In genomic region chr5:36241636-36242533, GRCh38 we compare ENCODE assay signal across 8 cellular contexts. TPM values are rescaled to one million over a fixed set of nuclear protein-coding genes. Genes with fewer than 3 reads are reported as not detected.
DNase-seq lines count a peak whose midpoint lies in the region; ATAC-seq and TF ChIP-seq lines count a peak whose summit lies in the region.

NADK2 (minus strand) TSS chr5:36241925; CDS start chr5:36241798, 127 bp downstream.

- WGBS in SK-N-SH (ENCODE audit: low lambda C conversion rate), result under 1% methylated on average over 28 of the region's 99 CpGs

- H3K27me3 ChIP-seq in SK-N-SH (ENCODE audit: insufficient read depth), result no peaks in the 10 kb centered on the region

- peak within 1 kb of the TSS; percentile 87 to 89 for H3K4me3 ChIP-seq in SK-N-SH (ENCODE audit: low read depth in 2 of 2, low read length in 1 of 2)

- no peaks in the 10 kb centered on the region for H4K20me1 ChIP-seq in SK-N-SH (ENCODE audit: insufficient read depth)

- peak; percentile 86 for ATAC-seq in HG02588 (IDR thresholded peaks at IDR 0.05; ENCODE audit: unreplicated experiment)

- no peaks in the 10 kb centered on the region for H3K36me3 ChIP-seq in SK-N-SH (replicated peaks in 1 of 2; ENCODE audit: control insufficient read depth in 1 of 2, insufficient read depth in 2 of 2, low read length in 1 of 2)

- H3K9me2 ChIP-seq in SK-N-SH, result no peaks in the 10 kb centered on the region

- DNase-seq in GM10266 (ENCODE audit: extremely low spot score) (peak; percentile 96), NCI-H1048 (lab: John Stamatoyannopoulos, UW) (peak; percentile 79), SK-N-SH (peak; percentile 92), germinal center (ENCODE audit: low spot score) (peak; percentile 97), non-pigmented ciliary epithelial cell (ENCODE audit: low read depth) (peak; percentile 79), superior temporal gyrus (ENCODE audit: extremely low spot score) (peak; percentile 96)
- DNase-seq in activated naive CD4-positive, alpha-beta T cell treated with anti-CD3 and anti-CD28 coated beads, Interleukin-2, amount 50 U/mL, for 16 hours, result peak; percentile 94

- H3K4me2 ChIP-seq in SK-N-SH, result peak within 1 kb of the TSS; percentile 96

- peak within 1 kb of the TSS; percentile 94 for H3K9ac ChIP-seq in SK-N-SH

- CTCF ChIA-PET in SK-N-SH (lab: Yijun Ruan, JAX), result interaction anchor here (0.5 to 2.3 kb wide), 34 partner anchors 9 to 616 kb away, joined by 3 to 17 read pairs (median 4); partner anchors contain the start of gene LMBRD2

- H3K79me2 ChIP-seq in SK-N-SH (ENCODE audit: insufficient read depth), result peaks cover 39% of the 10 kb centered on the region

- POLR2A ChIA-PET in SK-N-SH (lab: Yijun Ruan, JAX), result interaction anchor here (0.9 to 2.0 kb wide), 9 partner anchors 9 to 91 kb away, joined by 3 to 11 read pairs (median 3); partner anchors contain the start of genes LMBRD2 and SKP2

- H3F3A ChIP-seq in SK-N-SH (replicated peaks; ENCODE audit: insufficient read depth), result peaks cover 10% of the 10 kb centered on the region

- TF ChIP-seq CTCF in GM10266 (IDR thresholded peaks at IDR 0.05; ENCODE audit: control insufficient read depth, insufficient read depth, low read depth, missing control alignments), result peak; percentile 62
- TF ChIP-seq CTCF in SK-N-SH (IDR thresholded peaks at IDR 0.05), result peak; percentile 64

- TF ChIP-seq EP300 in SK-N-SH (IDR thresholded peaks at IDR 0.05; ENCODE audit: borderline replicate concordance in 1 of 2, low read depth in 1 of 2, low read length in 1 of 2), result peak in 1 of 2 experiments; percentile 49; a peak in 2 of 4 replicates

- peak within 1 kb of the TSS; percentile 90 to 92 for H3K27ac ChIP-seq in SK-N-SH (ENCODE audit: low read depth in 2 of 2, low read length in 1 of 2)

- H3K4me1 ChIP-seq in SK-N-SH (ENCODE audit: control insufficient read depth in 1 of 2, insufficient read depth in 2 of 2, low read depth in 1 of 2, low read length in 1 of 2), result peaks cover 21 to 28% of the 10 kb centered on the region in 2 experiments

- TF ChIP-seq RAD21 in SK-N-SH (IDR thresholded peaks at IDR 0.05; ENCODE audit: low read length), result peak; percentile 35; the same call in 1 of the 2 replicates

- no peaks in the 10 kb centered on the region for H3K9me3 ChIP-seq in SK-N-SH

- peak within 1 kb of the TSS; percentile 85 for H2AFZ ChIP-seq in SK-N-SH (ENCODE audit: low read depth)

TF ChIP-seq in SK-N-SH, 30 proteins besides CTCF, POLR2A, EP300 and RAD21 (continues in another document):
- no peak for TF ChIP-seq IRF3 (IDR thresholded peaks at IDR 0.05; ENCODE audit: low read depth, low read length)
- TF ChIP-seq NFIC (IDR thresholded peaks at IDR 0.05; ENCODE audit: borderline replicate concordance), result peak; percentile 45; the same call in 1 of the 2 replicates
- 0 out of 2 replicates have a peak, but pooled peaks have one; percentile 22 for TF ChIP-seq TEAD4 (IDR thresholded peaks at IDR 0.05; ENCODE audit: borderline replicate concordance, insufficient read depth)
- no peak for TF ChIP-seq GABPA (IDR thresholded peaks at IDR 0.05; ENCODE audit: low read depth)
- TF ChIP-seq TAF1 (IDR thresholded peaks at IDR 0.05; ENCODE audit: borderline replicate concordance, low read depth, low read length), result peak; percentile 60; the same call in 1 of the 2 replicates
- TF ChIP-seq SIN3A (IDR thresholded peaks at IDR 0.05; ENCODE audit: borderline replicate concordance, low read depth, low read length), result peak; percentile 68; the same call in 1 of the 2 replicates
- TF ChIP-seq REST (IDR thresholded peaks at IDR 0.05; ENCODE audit: low read depth, low read length), result peak; percentile 37; the same call in 1 of the 2 replicates
- peak; percentile 38 for TF ChIP-seq CHD2 (IDR thresholded peaks at IDR 0.05; ENCODE audit: low read length, partially characterized antibody)
- TF ChIP-seq RXRA (IDR thresholded peaks at IDR 0.05; ENCODE audit: borderline replicate concordance, low read depth), result no peak; the same call in 1 of the 2 replicates
- TF ChIP-seq MAX (IDR thresholded peaks at IDR 0.05; ENCODE audit: low read depth), result peak; percentile 98
- TF ChIP-seq RFX5 (IDR thresholded peaks at IDR 0.05; ENCODE audit: low read length), result no peak
- no peak for TF ChIP-seq ELF1 (IDR thresholded peaks at IDR 0.05)
- no peak for TF ChIP-seq TCF12 (IDR thresholded peaks at IDR 0.05)
- TF ChIP-seq FOSL2 (IDR thresholded peaks at IDR 0.05; ENCODE audit: borderline replicate concordance, low read depth), result no peak
- no peak for TF ChIP-seq USF2 (IDR thresholded peaks at IDR 0.05; ENCODE audit: borderline replicate concordance, low read depth, low read length)
- TF ChIP-seq RCOR1 (IDR thresholded peaks at IDR 0.05; ENCODE audit: low read length), result no peak
- no peak for TF ChIP-seq FOXM1 (IDR thresholded peaks at IDR 0.05; ENCODE audit: low read depth)
- peak; percentile 50; the same call in 1 of the 2 replicates for TF ChIP-seq USF1 (IDR thresholded peaks at IDR 0.05; ENCODE audit: borderline replicate concordance, low read depth)
- TF ChIP-seq ZBTB33 (IDR thresholded peaks at IDR 0.05; ENCODE audit: borderline replicate concordance, low read depth), result no peak
- no peak for TF ChIP-seq JUND (IDR thresholded peaks at IDR 0.05)
- TF ChIP-seq FOXJ3 (CRISPR knock-in tag; IDR thresholded peaks at IDR 0.05), result no peak

RNA-seq across cellular contexts. Expression of gene NADK2, which starts in this region (rescaled TPM):
- polyA plus RNA-seq in SK-N-SH (2012; rRNA removed), result 7.6 and 9.7 TPM in 2 replicates
- 10.3 and 10.7 TPM in 2 replicates for polyA plus RNA-seq in SK-N-SH (2012; cell fraction: cytosol; rRNA removed)
- 5.0 and 10.1 TPM in 2 replicates for polyA plus RNA-seq in SK-N-SH (2012; cell fraction: nucleus; rRNA removed)

Comparison
In these comparisons a context has a peak if more than half of its experiments do, and no peak if none do; other contexts are left out.
1. Peak in every context shown above with its lines: DNase-seq, ATAC-seq, H3K4me3 ChIP-seq and H3K27ac ChIP-seq.